21 cellular contexts compared by ENCODE assay signal in the genomic region with DNA sequence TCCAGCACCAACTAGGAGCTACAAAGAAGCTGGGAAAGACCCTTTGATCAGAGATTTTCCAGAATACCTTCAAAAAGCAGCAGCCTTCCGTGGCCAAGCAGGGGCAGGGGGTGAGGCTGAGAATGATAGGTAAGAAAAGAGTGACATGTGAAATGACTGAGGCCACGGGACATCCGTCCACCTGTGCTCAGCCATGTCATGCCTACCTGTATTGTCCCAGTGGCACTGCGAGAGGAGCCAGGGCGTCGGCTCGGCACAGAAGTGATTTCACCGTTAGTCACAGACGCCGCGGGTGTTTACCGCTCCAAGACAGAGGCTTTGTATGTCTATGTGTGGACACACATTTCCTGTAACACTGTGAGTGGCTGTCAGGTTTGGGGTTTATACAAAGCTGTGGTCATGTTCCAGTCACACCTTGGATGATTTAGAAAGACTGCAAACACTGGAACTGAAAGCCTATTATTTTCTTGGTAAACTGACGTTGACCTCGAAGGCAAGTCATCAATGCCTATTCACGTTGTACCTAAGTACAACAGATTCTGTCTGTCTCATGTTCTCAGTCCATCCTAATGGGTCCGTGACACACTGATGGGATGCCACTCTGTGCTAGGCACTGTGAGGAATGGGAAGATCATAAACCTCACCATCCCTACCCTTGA. TPM values are rescaled to one million over a fixed set of nuclear protein-coding genes. Genes with fewer than 3 reads are reported as not detected.
DNase-seq lines count a peak whose midpoint lies in the region; ATAC-seq and TF ChIP-seq lines count a peak whose summit lies in the region.
"Had no signal": no experiment of that assay in that cellular context is flagged by ENCODE, and none has a peak within 500 bp of the region (broad histone marks: within the 10 kb centered on the region; RNA-seq: fewer than 3 reads in every experiment).

No MANE protein-coding gene starts in this region.

- CTCF ChIA-PET in mammary epithelial cell (lab: Charles Lee; ENCODE audit: low non-redundant PET), result no interaction called here

- H3K9me3 Mint-ChIP-seq in nephron progenitor cell, result peaks cover 18% of the 10 kb centered on the region

- ATAC-seq in GM19351 (IDR thresholded peaks at IDR 0.05; ENCODE audit: unreplicated experiment), result no peak
- ATAC-seq: left ventricle myocardium superior; sciatic nerve; stimulated activated naive CD8-positive, alpha-beta T cell treated with anti-CD3 and anti-CD28 coated beads, Interleukin-15, Interleukin-2, amounts not matched to agents 100 U/mL and 50 U/mL, for 24 hours; T-cell; upper lobe of right lung had no signal

- peaks cover 2% of the 10 kb centered on the region for H3K27me3 Mint-ChIP-seq in nephron progenitor cell (ENCODE audit: low read depth, poor library complexity)

- H3K36me3 ChIP-seq in mammary epithelial cell (ENCODE audit: insufficient read depth, low read length), result no peaks in the 10 kb centered on the region
- H3K36me3 ChIP-seq in Peyer's patch, result no peaks in the 10 kb centered on the region
- H3K36me3 ChIP-seq: upper lobe of right lung, WERI-Rb-1 had no signal

- H3K9me3 ChIP-seq in mammary epithelial cell (replicated peaks; ENCODE audit: insufficient read depth, low read length) (no peaks in the 10 kb centered on the region), Peyer's patch (no peaks in the 10 kb centered on the region)
- H3K9me3 ChIP-seq: upper lobe of right lung had no signal

- no peak overlapping the region for H3K4me3 Mint-ChIP-seq in nephron progenitor cell
- H3K4me3 Mint-ChIP-seq: activated naive CD8-positive, alpha-beta T cell; brain; T-cell had no signal

- no peak for TF ChIP-seq POLR2A in Peyer's patch (IDR thresholded peaks at IDR 0.05)

- H3K79me2 ChIP-seq in mammary epithelial cell (ENCODE audit: insufficient read depth, low read length), result no peaks in the 10 kb centered on the region

- TF ChIP-seq CTCF in mammary epithelial cell (conservative IDR thresholded peaks at IDR 0.05 in 1 of 2, IDR thresholded peaks at IDR 0.05 in 1 of 2; ENCODE audit: extremely low read depth in 1 of 2, insufficient read depth in 1 of 2, low read depth in 1 of 2, low read length in 2 of 2) (no peak), nephron progenitor cell (IDR thresholded peaks at IDR 0.05) (no peak), Peyer's patch (IDR thresholded peaks at IDR 0.05) (no peak)

- H4K20me1 ChIP-seq in mammary epithelial cell (ENCODE audit: insufficient read depth, low read length), result no peaks in the 10 kb centered on the region

- H3K27ac Mint-ChIP-seq in nephron progenitor cell, result peak overlapping the region; percentile 87
- H3K27ac Mint-ChIP-seq: activated naive CD8-positive, alpha-beta T cell; brain; T-cell had no signal

- H3K4me3 ChIP-seq in mammary epithelial cell (replicated peaks in 1 of 3; ENCODE audit: insufficient read depth in 1 of 3, low read depth in 2 of 3, low read length in 3 of 3) (no peak overlapping the region), Peyer's patch (no peak overlapping the region)
- H3K4me3 ChIP-seq: upper lobe of right lung had no signal

- DNase-seq in DMS153 (lab: John Stamatoyannopoulos, UW) (peak; percentile 75), NCI-H460 (ENCODE audit: extremely low read depth, low read depth) (peak; percentile 25), mammary epithelial cell (peak; percentile 99), nephron progenitor cell (no peak), Peyer's patch (no peak), SW 1271 (lab: John Stamatoyannopoulos, UW) (no peak)
- no peak for DNase-seq in stimulated activated naive CD4-positive, alpha-beta T cell treated with Interleukin-2 at 50 U/mL for 16 hours (lab: John Stamatoyannopoulos, UW)
- DNase-seq: activated T-cell treated with anti-CD3 and anti-CD28 coated beads, Interleukin-2, amount 50 U/mL, for 48 hours; COR-L47; Karpas-422; left ventricle myocardium superior; NCI-H1105 treated with DMSO at 0.1 percent for 48 hours; NCI-H82; stimulated activated naive CD8-positive, alpha-beta T cell treated with anti-CD3 and anti-CD28 coated beads, Interleukin-15, Interleukin-2, amounts not matched to agents 100 U/mL and 50 U/mL, for 24 hours; T-cell; upper lobe of right lung; WERI-Rb-1 had no signal

- H2AFZ ChIP-seq in mammary epithelial cell (ENCODE audit: low read depth, low read length), result no peak overlapping the region

- no TSS peak for BruUV-seq in mammary epithelial cell (replicated peaks; lab: Mats Ljungman, UMichigan)

- intact Hi-C loops in mammary epithelial cell (cut with micrococcal nuclease), result no loop called here

- H3K27ac ChIP-seq in mammary epithelial cell (ENCODE audit: insufficient read depth, low read depth, low read length) (peak overlapping the region; percentile 8), Peyer's patch (no peak overlapping the region)
- H3K27ac ChIP-seq: upper lobe of right lung, WERI-Rb-1 had no signal

- H3K4me2 ChIP-seq in mammary epithelial cell (ENCODE audit: insufficient read depth, low read depth, low read length), result no peak overlapping the region

- 34% methylated on average over 16 of the region's 16 CpGs for WGBS in mammary epithelial cell (ENCODE audit: low coverage, missing lambda C conversion rate)

- H3K4me1 ChIP-seq in mammary epithelial cell (ENCODE audit: insufficient read depth, low read length) (peaks cover 15% of the 10 kb centered on the region), Peyer's patch (peaks cover 0 to 14% (median 4%) of the 10 kb centered on the region in 4 donors)
- H3K4me1 ChIP-seq: upper lobe of right lung had no signal

- no peaks in the 10 kb centered on the region for H3K4me1 Mint-ChIP-seq in nephron progenitor cell
- H3K4me1 Mint-ChIP-seq: T-cell had no signal

- peaks cover 5% of the 10 kb centered on the region for H3K36me3 Mint-ChIP-seq in nephron progenitor cell (ENCODE audit: low read depth)
- H3K36me3 Mint-ChIP-seq: activated naive CD8-positive, alpha-beta T cell; brain; T-cell had no signal

- dilution Hi-C loops in mammary epithelial cell (cut with HindIII; ENCODE audit: low sequenced_read_pairs), result no loop called here

- in situ Hi-C loops in mammary epithelial cell (cut with MboI; ENCODE audit: low sequenced_read_pairs in 2 of 2), result no loop called here

- H3K27me3 ChIP-seq in mammary epithelial cell (ENCODE audit: insufficient read depth, low read length) (no peaks in the 10 kb centered on the region), Peyer's patch (no peaks in the 10 kb centered on the region)
- H3K27me3 ChIP-seq: upper lobe of right lung had no signal

- H3K9ac ChIP-seq in mammary epithelial cell (ENCODE audit: insufficient read depth, low read length), result no peak overlapping the region

RNA-seq across cellular contexts. Expression of a gene that starts 32.1 kb away (rescaled TPM):
- total RNA-seq in NCI-H460 (2014; rRNA removed; shearing (Covaris generic)), result 8.1 and 8.2 TPM in 2 replicates
- polyA plus RNA-seq in NCI-H460 (2014; cell fraction: nucleus; rRNA removed), result 9.4 and 10.6 TPM in 2 replicates
- total RNA-seq in mammary epithelial cell, result 100 to 1,000 TPM; 244 to 283 TPM
- polyA plus RNA-seq in mammary epithelial cell, result 54.7 TPM
- polyA minus RNA-seq in mammary epithelial cell, result 300 TPM
- 10 to 100 TPM; 35.2 to 73.5 (median 65.3) TPM for total RNA-seq in Peyer's patch

Comparison
In these comparisons a context has a peak if more than half of its experiments do, and no peak if none do; other contexts are left out.
1. DNase-seq: peak in DMS153 (single experiment), NCI-H460 (single experiment) and mammary epithelial cell (single experiment); none in nephron progenitor cell (single experiment), stimulated activated naive CD4-positive, alpha-beta T cell treated with Interleukin-2 at 50 U/mL for 16 hours (single experiment), Peyer's patch (0 of 3) and SW 1271 (0 of 2).